1 cellular context compared by ENCODE assay signal in the genomic region with DNA sequence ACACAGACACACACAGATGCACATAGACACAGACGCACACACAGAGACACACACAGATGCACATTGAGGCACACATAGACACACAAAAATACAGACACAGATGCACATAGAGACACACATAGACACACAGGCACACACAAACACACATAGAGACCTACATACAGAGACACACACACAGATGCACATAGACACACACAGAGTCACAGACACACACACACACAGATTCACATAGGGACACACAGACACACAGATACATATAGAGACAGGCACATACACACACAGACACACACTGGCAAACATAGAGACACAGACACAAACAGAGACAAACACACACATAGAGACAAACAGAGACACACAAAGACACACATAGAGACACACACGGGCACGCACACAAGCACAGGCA.
TF ChIP-seq lines count a peak whose summit lies in the region.

No MANE protein-coding gene starts in this region.

TF ChIP-seq in HepG2, 621 proteins besides CTCF, POLR2A, EP300 and RAD21:
- no peak for TF ChIP-seq JDP2 (CRISPR knock-in tag; IDR thresholded peaks at IDR 0.05; ENCODE audit: borderline replicate concordance)
- peak; percentile 83; the same call in 1 of the 2 replicates for TF ChIP-seq ZNF207 (IDR thresholded peaks at IDR 0.05; ENCODE audit: borderline replicate concordance)
- TF ChIP-seq ZNF12 (CRISPR knock-in tag; IDR thresholded peaks at IDR 0.05): no peak
- 0 out of 2 replicates have a peak, but pooled peaks have one; percentile 33 for TF ChIP-seq FOXA1 (IDR thresholded peaks at IDR 0.05)
- no peak for TF ChIP-seq FOXA1 (CRISPR knock-in tag; IDR thresholded peaks at IDR 0.05)
- TF ChIP-seq PLRG1 (conservative IDR thresholded peaks at IDR 0.05): peak; percentile 20; the same call in 1 of the 2 replicates
- TF ChIP-seq ZNF331 (CRISPR knock-in tag; IDR thresholded peaks at IDR 0.05): no peak
- TF ChIP-seq SALL2 (CRISPR knock-in tag; IDR thresholded peaks at IDR 0.05): no peak
- TF ChIP-seq, protein P1, sequence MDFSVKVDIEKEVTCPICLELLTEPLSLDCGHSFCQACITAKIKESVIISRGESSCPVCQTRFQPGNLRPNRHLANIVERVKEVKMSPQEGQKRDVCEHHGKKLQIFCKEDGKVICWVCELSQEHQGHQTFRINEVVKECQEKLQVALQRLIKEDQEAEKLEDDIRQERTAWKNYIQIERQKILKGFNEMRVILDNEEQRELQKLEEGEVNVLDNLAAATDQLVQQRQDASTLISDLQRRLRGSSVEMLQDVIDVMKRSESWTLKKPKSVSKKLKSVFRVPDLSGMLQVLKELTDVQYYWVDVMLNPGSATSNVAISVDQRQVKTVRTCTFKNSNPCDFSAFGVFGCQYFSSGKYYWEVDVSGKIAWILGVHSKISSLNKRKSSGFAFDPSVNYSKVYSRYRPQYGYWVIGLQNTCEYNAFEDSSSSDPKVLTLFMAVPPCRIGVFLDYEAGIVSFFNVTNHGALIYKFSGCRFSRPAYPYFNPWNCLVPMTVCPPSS (IDR thresholded peaks at IDR 0.05): peak; percentile 81; the same call in 1 of the 2 replicates
- TF ChIP-seq, protein P2, sequence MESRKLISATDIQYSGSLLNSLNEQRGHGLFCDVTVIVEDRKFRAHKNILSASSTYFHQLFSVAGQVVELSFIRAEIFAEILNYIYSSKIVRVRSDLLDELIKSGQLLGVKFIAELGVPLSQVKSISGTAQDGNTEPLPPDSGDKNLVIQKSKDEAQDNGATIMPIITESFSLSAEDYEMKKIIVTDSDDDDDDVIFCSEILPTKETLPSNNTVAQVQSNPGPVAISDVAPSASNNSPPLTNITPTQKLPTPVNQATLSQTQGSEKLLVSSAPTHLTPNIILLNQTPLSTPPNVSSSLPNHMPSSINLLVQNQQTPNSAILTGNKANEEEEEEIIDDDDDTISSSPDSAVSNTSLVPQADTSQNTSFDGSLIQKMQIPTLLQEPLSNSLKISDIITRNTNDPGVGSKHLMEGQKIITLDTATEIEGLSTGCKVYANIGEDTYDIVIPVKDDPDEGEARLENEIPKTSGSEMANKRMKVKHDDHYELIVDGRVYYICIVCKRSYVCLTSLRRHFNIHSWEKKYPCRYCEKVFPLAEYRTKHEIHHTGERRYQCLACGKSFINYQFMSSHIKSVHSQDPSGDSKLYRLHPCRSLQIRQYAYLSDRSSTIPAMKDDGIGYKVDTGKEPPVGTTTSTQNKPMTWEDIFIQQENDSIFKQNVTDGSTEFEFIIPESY (CRISPR knock-in tag; IDR thresholded peaks at IDR 0.05): no peak
- no peak for TF ChIP-seq TEAD2 (CRISPR knock-in tag; IDR thresholded peaks at IDR 0.05)
- no peak for TF ChIP-seq ZNF180 (CRISPR knock-in tag; IDR thresholded peaks at IDR 0.05; ENCODE audit: borderline replicate concordance, low read depth)
- peak; percentile 90; the same call in 1 of the 2 replicates for TF ChIP-seq IKZF1 (IDR thresholded peaks at IDR 0.05)
- TF ChIP-seq ZSCAN29 (CRISPR knock-in tag; conservative IDR thresholded peaks at IDR 0.05): no peak
- TF ChIP-seq, protein P3, sequence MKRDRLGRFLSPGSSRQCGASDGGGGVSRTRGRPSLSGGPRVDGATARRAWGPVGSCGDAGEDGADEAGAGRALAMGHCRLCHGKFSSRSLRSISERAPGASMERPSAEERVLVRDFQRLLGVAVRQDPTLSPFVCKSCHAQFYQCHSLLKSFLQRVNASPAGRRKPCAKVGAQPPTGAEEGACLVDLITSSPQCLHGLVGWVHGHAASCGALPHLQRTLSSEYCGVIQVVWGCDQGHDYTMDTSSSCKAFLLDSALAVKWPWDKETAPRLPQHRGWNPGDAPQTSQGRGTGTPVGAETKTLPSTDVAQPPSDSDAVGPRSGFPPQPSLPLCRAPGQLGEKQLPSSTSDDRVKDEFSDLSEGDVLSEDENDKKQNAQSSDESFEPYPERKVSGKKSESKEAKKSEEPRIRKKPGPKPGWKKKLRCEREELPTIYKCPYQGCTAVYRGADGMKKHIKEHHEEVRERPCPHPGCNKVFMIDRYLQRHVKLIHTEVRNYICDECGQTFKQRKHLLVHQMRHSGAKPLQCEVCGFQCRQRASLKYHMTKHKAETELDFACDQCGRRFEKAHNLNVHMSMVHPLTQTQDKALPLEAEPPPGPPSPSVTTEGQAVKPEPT (CRISPR knock-in tag; IDR thresholded peaks at IDR 0.05; ENCODE audit: low read depth): 0 out of 2 replicates have a peak, but pooled peaks have one; percentile 25
- TF ChIP-seq, protein P4, sequence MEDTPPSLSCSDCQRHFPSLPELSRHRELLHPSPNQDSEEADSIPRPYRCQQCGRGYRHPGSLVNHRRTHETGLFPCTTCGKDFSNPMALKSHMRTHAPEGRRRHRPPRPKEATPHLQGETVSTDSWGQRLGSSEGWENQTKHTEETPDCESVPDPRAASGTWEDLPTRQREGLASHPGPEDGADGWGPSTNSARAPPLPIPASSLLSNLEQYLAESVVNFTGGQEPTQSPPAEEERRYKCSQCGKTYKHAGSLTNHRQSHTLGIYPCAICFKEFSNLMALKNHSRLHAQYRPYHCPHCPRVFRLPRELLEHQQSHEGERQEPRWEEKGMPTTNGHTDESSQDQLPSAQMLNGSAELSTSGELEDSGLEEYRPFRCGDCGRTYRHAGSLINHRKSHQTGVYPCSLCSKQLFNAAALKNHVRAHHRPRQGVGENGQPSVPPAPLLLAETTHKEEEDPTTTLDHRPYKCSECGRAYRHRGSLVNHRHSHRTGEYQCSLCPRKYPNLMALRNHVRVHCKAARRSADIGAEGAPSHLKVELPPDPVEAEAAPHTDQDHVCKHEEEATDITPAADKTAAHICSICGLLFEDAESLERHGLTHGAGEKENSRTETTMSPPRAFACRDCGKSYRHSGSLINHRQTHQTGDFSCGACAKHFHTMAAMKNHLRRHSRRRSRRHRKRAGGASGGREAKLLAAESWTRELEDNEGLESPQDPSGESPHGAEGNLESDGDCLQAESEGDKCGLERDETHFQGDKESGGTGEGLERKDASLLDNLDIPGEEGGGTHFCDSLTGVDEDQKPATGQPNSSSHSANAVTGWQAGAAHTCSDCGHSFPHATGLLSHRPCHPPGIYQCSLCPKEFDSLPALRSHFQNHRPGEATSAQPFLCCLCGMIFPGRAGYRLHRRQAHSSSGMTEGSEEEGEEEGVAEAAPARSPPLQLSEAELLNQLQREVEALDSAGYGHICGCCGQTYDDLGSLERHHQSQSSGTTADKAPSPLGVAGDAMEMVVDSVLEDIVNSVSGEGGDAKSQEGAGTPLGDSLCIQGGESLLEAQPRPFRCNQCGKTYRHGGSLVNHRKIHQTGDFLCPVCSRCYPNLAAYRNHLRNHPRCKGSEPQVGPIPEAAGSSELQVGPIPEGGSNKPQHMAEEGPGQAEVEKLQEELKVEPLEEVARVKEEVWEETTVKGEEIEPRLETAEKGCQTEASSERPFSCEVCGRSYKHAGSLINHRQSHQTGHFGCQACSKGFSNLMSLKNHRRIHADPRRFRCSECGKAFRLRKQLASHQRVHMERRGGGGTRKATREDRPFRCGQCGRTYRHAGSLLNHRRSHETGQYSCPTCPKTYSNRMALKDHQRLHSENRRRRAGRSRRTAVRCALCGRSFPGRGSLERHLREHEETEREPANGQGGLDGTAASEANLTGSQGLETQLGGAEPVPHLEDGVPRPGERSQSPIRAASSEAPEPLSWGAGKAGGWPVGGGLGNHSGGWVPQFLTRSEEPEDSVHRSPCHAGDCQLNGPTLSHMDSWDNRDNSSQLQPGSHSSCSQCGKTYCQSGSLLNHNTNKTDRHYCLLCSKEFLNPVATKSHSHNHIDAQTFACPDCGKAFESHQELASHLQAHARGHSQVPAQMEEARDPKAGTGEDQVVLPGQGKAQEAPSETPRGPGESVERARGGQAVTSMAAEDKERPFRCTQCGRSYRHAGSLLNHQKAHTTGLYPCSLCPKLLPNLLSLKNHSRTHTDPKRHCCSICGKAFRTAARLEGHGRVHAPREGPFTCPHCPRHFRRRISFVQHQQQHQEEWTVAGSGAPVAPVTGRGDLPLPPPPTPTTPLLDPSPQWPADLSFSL (CRISPR knock-in tag; IDR thresholded peaks at IDR 0.05): peak; percentile 97
- TF ChIP-seq ATF7 (IDR thresholded peaks at IDR 0.05): peak; percentile 27; the same call in 1 of the 2 replicates
- no peak for TF ChIP-seq ATF7 (CRISPR knock-in tag; IDR thresholded peaks at IDR 0.05)
- 0 out of 2 replicates have a peak, but pooled peaks have one; percentile 33 for TF ChIP-seq JUNB (CRISPR knock-in tag; IDR thresholded peaks at IDR 0.05; ENCODE audit: borderline replicate concordance)
- TF ChIP-seq FOXK2 (IDR thresholded peaks at IDR 0.05): 0 out of 2 replicates have a peak, but pooled peaks have one; percentile 39
- TF ChIP-seq FOXP1 (IDR thresholded peaks at IDR 0.05): peak; percentile 73; the same call in 1 of the 2 replicates
- TF ChIP-seq FOXP1 (CRISPR knock-in tag; IDR thresholded peaks at IDR 0.05): no peak
- 0 out of 2 replicates have a peak, but pooled peaks have one; percentile 56 for TF ChIP-seq ZNF530 (CRISPR knock-in tag; IDR thresholded peaks at IDR 0.05; ENCODE audit: low read depth)
- TF ChIP-seq SOX6 (IDR thresholded peaks at IDR 0.05): peak; percentile 68; the same call in 1 of the 2 replicates
- TF ChIP-seq SOX6 (CRISPR knock-in tag; IDR thresholded peaks at IDR 0.05): no peak
